In genomic region chr6:148288566-148288965, GRCh38 we compare ENCODE assay signal across 12 cellular contexts.
"Had no signal": no experiment of that assay in that cellular context is flagged by ENCODE, and none has a peak within 500 bp of the region (broad histone marks: within the 10 kb centered on the region; RNA-seq: fewer than 3 reads in every experiment).

No MANE protein-coding gene starts in this region.

- H3K27ac ChIP-seq: pancreas, stomach had no signal

- DNase-seq: activated CD4-positive, alpha-beta T cell treated with anti-CD3 and anti-CD28 coated beads, Interleukin-2, amount 10 ng/mL, durations not matched to agents 7 days and 5 days; activated CD4-positive, CD25-positive, alpha-beta regulatory T cell; activated CD8-positive, alpha-beta memory T cell treated with anti-CD3 and anti-CD28 coated beads for 24 hours; activated naive CD4-positive, alpha-beta T cell treated with Interleukin-2 at 50 U/mL for 16 hours; central memory CD4-positive, alpha-beta T cell; endodermal cell; erythroblast; mammary epithelial cell; pancreas; stimulated activated CD4-positive, alpha-beta T cell treated with anti-CD3 and anti-CD28 coated beads, Interleukin-4, amount 100 ng/mL, for 4 hours; stomach; thyroid gland had no signal

- H3K9me3 ChIP-seq: pancreas, stomach, thyroid gland had no signal

- H3K27me3 ChIP-seq: pancreas, stomach, thyroid gland had no signal

- H3K36me3 ChIP-seq: pancreas, stomach, thyroid gland had no signal

- H3K4me3 ChIP-seq: pancreas, stomach, thyroid gland had no signal

- H3K4me1 ChIP-seq: pancreas had no signal
